Comparison of ENCODE assay signal across 27 cellular contexts in genomic region chr5:135598691-135599395, GRCh38. TPM values are rescaled to one million over a fixed set of nuclear protein-coding genes. Genes with fewer than 3 reads are reported as not detected.
"Had no signal": no experiment of that assay in that cellular context is flagged by ENCODE, and none has a peak within 500 bp of the region (broad histone marks: within the 10 kb centered on the region; RNA-seq: fewer than 3 reads in every experiment).

No MANE protein-coding gene starts in this region.

- H3K27ac Mint-ChIP-seq: activated CD4-positive, alpha-beta memory T cell treated with anti-CD3 and anti-CD28 coated beads for 36 hours; activated CD4-positive, alpha-beta T cell treated with anti-CD3 and anti-CD28 coated beads, Interleukin-2, amount 10 ng/mL, durations not matched to agents 7 days and 5 days; activated naive CD4-positive, alpha-beta T cell treated with anti-CD3 and anti-CD28 coated beads, Interleukin-2, amount 10 ng/mL, durations not matched to agents 7 days and 5 days; activated naive CD8-positive, alpha-beta T cell treated with anti-CD3 and anti-CD28 coated beads for 36 hours; activated T-helper 2 cell treated with anti-CD3 and anti-CD28 coated beads, Interferon-gamma antibody, Interleukin-2, Interleukin-4, amounts not matched to agents 10 μg/mL and 5 μg/mL and 100 μg/mL, durations not matched to agents 14 hours and 24 hours and 36 hours had no signal

- H3K9ac ChIP-seq: SK-N-SH had no signal

- H3K27me3 ChIP-seq: SJCRH30 had no signal

- H3K9me3 Mint-ChIP-seq: activated CD4-positive, alpha-beta memory T cell treated with anti-CD3 and anti-CD28 coated beads for 36 hours; activated CD4-positive, alpha-beta T cell treated with anti-CD3 and anti-CD28 coated beads, Interleukin-2, amount 10 ng/mL, durations not matched to agents 7 days and 5 days; activated naive CD4-positive, alpha-beta T cell treated with anti-CD3 and anti-CD28 coated beads, Interleukin-2, amount 10 ng/mL, durations not matched to agents 7 days and 5 days; activated naive CD8-positive, alpha-beta T cell treated with anti-CD3 and anti-CD28 coated beads for 36 hours; activated T-cell treated with anti-CD3 and anti-CD28 coated beads, Interleukin-2, amount 50 U/mL, for 72 hours; activated T-helper 2 cell treated with anti-CD3 and anti-CD28 coated beads, Interferon-gamma antibody, Interleukin-2, Interleukin-4, amounts not matched to agents 10 μg/mL and 5 μg/mL and 100 μg/mL, durations not matched to agents 14 hours and 24 hours and 36 hours had no signal

- H3K9me3 ChIP-seq: SJCRH30, SK-N-SH had no signal

- H3K36me3 ChIP-seq: SJCRH30 had no signal

- ATAC-seq: activated T-cell treated with anti-CD3 and anti-CD28 coated beads, Interleukin-2, amount 50 U/mL, for 72 hours; Panc1; Right ventricle myocardium inferior had no signal

- H3K36me3 Mint-ChIP-seq: activated CD4-positive, alpha-beta memory T cell treated with anti-CD3 and anti-CD28 coated beads for 36 hours; activated naive CD4-positive, alpha-beta T cell treated with anti-CD3 and anti-CD28 coated beads, Interleukin-2, amount 10 ng/mL, durations not matched to agents 7 days and 5 days; activated naive CD8-positive, alpha-beta T cell treated with anti-CD3 and anti-CD28 coated beads for 36 hours had no signal

- H3K4me3 Mint-ChIP-seq: activated CD4-positive, alpha-beta memory T cell treated with anti-CD3 and anti-CD28 coated beads for 36 hours; activated CD4-positive, alpha-beta T cell treated with anti-CD3 and anti-CD28 coated beads, Interleukin-2, amount 10 ng/mL, durations not matched to agents 7 days and 5 days; activated naive CD4-positive, alpha-beta T cell treated with anti-CD3 and anti-CD28 coated beads, Interleukin-2, amount 10 ng/mL, durations not matched to agents 7 days and 5 days; activated naive CD8-positive, alpha-beta T cell treated with anti-CD3 and anti-CD28 coated beads for 36 hours; activated T-cell treated with anti-CD3 and anti-CD28 coated beads, Interleukin-2, amount 50 U/mL, for 72 hours had no signal

- H3K27ac ChIP-seq: SJCRH30, VCaP had no signal

- H3K4me2 ChIP-seq: SK-N-SH had no signal

- DNase-seq: activated CD4-positive, alpha-beta memory T cell treated with anti-CD3 and anti-CD28 coated beads for 36 hours; activated CD4-positive, alpha-beta T cell treated with anti-CD3 and anti-CD28 coated beads, Interleukin-2, amount 10 ng/mL, durations not matched to agents 7 days and 5 days; activated CD4-positive, CD25-positive, alpha-beta regulatory T cell; activated CD8-positive, alpha-beta memory T cell treated with anti-CD3 and anti-CD28 coated beads, Interleukin-2, amount 50 U/mL, for 4 hours; activated gamma-delta T cell treated with Interleukin-2 at 50 U/mL for 16 hours; activated naive CD4-positive, alpha-beta T cell treated with anti-CD3 and anti-CD28 coated beads, Interleukin-2, amount 10 ng/mL, durations not matched to agents 7 days and 5 days; activated naive CD8-positive, alpha-beta T cell treated with anti-CD3 and anti-CD28 coated beads for 36 hours; activated T-cell treated with anti-CD3 and anti-CD28 coated beads, Interleukin-2, amount 50 U/mL, for 72 hours; caudate nucleus; Kasumi-1; KBM-7; NCI-H146; NCI-H187 treated with DMSO at 0.1 percent for 48 hours; NCI-H2171 treated with DMSO at 0.1 percent for 48 hours; NCI-H226; NCI-H526 treated with DMSO at 0.1 percent for 48 hours; NCI-H82; OCI-M1; RPMI8226; SJCRH30; SK-N-SH; T-helper 1 cell had no signal

- H3K4me3 ChIP-seq: SJCRH30 had no signal

- H3K4me1 Mint-ChIP-seq: activated CD4-positive, alpha-beta T cell treated with anti-CD3 and anti-CD28 coated beads, Interleukin-2, amount 10 ng/mL, durations not matched to agents 7 days and 5 days; activated naive CD4-positive, alpha-beta T cell treated with anti-CD3 and anti-CD28 coated beads, Interleukin-2, amount 10 ng/mL, durations not matched to agents 7 days and 5 days; activated naive CD8-positive, alpha-beta T cell treated with anti-CD3 and anti-CD28 coated beads for 36 hours had no signal

RNA-seq across cellular contexts. Expression of gene CXCL14, which starts 20.1 kb away (rescaled TPM):
- total RNA-seq: activated CD4-positive, alpha-beta memory T cell treated with anti-CD3 and anti-CD28 coated beads for 36 hours; activated CD4-positive, alpha-beta T cell treated with anti-CD3 and anti-CD28 coated beads, Interleukin-2, amount 10 ng/mL, durations not matched to agents 7 days and 5 days; activated naive CD8-positive, alpha-beta T cell treated with anti-CD3 and anti-CD28 coated beads for 36 hours; activated T-cell treated with anti-CD3 and anti-CD28 coated beads, Interleukin-2, amount 50 U/mL, for 72 hours; activated T-helper 2 cell treated with anti-CD3 and anti-CD28 coated beads, Interferon-gamma antibody, Interleukin-2, Interleukin-4, amounts not matched to agents 10 μg/mL and 5 μg/mL and 100 μg/mL, durations not matched to agents 14 hours and 24 hours and 36 hours; SJCRH30; T-helper 2 cell treated with Interferon-gamma antibody and Interleukin-4, amounts not matched to agents 100 ng/mL and 5 ng/mL, for 36 hours had no signal
